ENCODE assay signal across 2 cellular contexts in genomic region chr20:62476074-62476838, GRCh38.
A peak's percentile ranks its signal among the peaks of the same experiment; 100 is the strongest.
TF ChIP-seq lines count a peak whose summit lies in the region.

No MANE protein-coding gene starts in this region.

TF ChIP-seq in K562, 482 proteins besides CTCF, POLR2A, EP300 and RAD21 (continued from another document and continues in another):
- TF ChIP-seq CHD2 (IDR thresholded peaks at IDR 0.05; ENCODE audit: low read depth, low read length), result no peak
- TF ChIP-seq, protein P1, sequence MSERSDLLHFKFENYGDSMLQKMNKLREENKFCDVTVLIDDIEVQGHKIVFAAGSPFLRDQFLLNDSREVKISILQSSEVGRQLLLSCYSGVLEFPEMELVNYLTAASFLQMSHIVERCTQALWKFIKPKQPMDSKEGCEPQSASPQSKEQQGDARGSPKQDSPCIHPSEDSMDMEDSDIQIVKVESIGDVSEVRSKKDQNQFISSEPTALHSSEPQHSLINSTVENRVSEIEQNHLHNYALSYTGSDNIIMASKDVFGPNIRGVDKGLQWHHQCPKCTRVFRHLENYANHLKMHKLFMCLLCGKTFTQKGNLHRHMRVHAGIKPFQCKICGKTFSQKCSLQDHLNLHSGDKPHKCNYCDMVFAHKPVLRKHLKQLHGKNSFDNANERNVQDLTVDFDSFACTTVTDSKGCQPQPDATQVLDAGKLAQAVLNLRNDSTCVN (CRISPR knock-in tag; IDR thresholded peaks at IDR 0.05), result no peak
- no peak for TF ChIP-seq ZC3H8 (IDR thresholded peaks at IDR 0.05)
- no peak for TF ChIP-seq ZNF79 (CRISPR knock-in tag; IDR thresholded peaks at IDR 0.05; ENCODE audit: low read depth)
- no peak for TF ChIP-seq SPI1 (IDR thresholded peaks at IDR 0.05; ENCODE audit: borderline replicate concordance, low read depth, low read length)
- peak; percentile 58 for TF ChIP-seq RBBP5 (IDR thresholded peaks at IDR 0.05; ENCODE audit: borderline replicate concordance, insufficient read depth, low read length, poor library complexity, severe bottlenecking)
- TF ChIP-seq GABPB2 (CRISPR knock-in tag; conservative IDR thresholded peaks at IDR 0.05), result no peak
- no peak for TF ChIP-seq NCOR1 (IDR thresholded peaks at IDR 0.05)
- peak; percentile 96 for TF ChIP-seq FOXP1 (CRISPR knock-in tag; IDR thresholded peaks at IDR 0.05)
- TF ChIP-seq PPARD (CRISPR knock-in tag; IDR thresholded peaks at IDR 0.05), result no peak
- TF ChIP-seq ETS2 (tag; IDR thresholded peaks at IDR 0.05; ENCODE audit: borderline replicate concordance, poor library complexity, severe bottlenecking), result no peak
- no peak for TF ChIP-seq ZNF561 (CRISPR knock-in tag; conservative IDR thresholded peaks at IDR 0.05)
- no peak for TF ChIP-seq ZNF764 (CRISPR knock-in tag; IDR thresholded peaks at IDR 0.05; ENCODE audit: low read depth)
- TF ChIP-seq, protein P2, sequence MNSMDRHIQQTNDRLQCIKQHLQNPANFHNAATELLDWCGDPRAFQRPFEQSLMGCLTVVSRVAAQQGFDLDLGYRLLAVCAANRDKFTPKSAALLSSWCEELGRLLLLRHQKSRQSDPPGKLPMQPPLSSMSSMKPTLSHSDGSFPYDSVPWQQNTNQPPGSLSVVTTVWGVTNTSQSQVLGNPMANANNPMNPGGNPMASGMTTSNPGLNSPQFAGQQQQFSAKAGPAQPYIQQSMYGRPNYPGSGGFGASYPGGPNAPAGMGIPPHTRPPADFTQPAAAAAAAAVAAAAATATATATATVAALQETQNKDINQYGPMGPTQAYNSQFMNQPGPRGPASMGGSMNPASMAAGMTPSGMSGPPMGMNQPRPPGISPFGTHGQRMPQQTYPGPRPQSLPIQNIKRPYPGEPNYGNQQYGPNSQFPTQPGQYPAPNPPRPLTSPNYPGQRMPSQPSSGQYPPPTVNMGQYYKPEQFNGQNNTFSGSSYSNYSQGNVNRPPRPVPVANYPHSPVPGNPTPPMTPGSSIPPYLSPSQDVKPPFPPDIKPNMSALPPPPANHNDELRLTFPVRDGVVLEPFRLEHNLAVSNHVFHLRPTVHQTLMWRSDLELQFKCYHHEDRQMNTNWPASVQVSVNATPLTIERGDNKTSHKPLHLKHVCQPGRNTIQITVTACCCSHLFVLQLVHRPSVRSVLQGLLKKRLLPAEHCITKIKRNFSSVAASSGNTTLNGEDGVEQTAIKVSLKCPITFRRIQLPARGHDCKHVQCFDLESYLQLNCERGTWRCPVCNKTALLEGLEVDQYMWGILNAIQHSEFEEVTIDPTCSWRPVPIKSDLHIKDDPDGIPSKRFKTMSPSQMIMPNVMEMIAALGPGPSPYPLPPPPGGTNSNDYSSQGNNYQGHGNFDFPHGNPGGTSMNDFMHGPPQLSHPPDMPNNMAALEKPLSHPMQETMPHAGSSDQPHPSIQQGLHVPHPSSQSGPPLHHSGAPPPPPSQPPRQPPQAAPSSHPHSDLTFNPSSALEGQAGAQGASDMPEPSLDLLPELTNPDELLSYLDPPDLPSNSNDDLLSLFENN (IDR thresholded peaks at IDR 0.05; ENCODE audit: low read depth in 2 of 2, low read length in 2 of 2), result no peak
- TF ChIP-seq IRF1 (CRISPR knock-in tag; IDR thresholded peaks at IDR 0.05; ENCODE audit: borderline replicate concordance), result peak; percentile 82; the same call in 1 of the 2 replicates
- TF ChIP-seq CREB1 (IDR thresholded peaks at IDR 0.05), result no peak
- peak; percentile 77 for TF ChIP-seq CREB1 (CRISPR knock-in tag; IDR thresholded peaks at IDR 0.05)
- TF ChIP-seq YY1 (IDR thresholded peaks at IDR 0.05; ENCODE audit: borderline replicate concordance in 1 of 3, control insufficient read depth in 1 of 3, extremely low read depth in 1 of 3, insufficient read depth in 3 of 3, insufficient read length in 1 of 3, insufficient replicate concordance in 2 of 3, low read depth in 1 of 3, low read length in 2 of 3), result peak in 1 of 3 experiments; percentile 35
- TF ChIP-seq, protein P3, sequence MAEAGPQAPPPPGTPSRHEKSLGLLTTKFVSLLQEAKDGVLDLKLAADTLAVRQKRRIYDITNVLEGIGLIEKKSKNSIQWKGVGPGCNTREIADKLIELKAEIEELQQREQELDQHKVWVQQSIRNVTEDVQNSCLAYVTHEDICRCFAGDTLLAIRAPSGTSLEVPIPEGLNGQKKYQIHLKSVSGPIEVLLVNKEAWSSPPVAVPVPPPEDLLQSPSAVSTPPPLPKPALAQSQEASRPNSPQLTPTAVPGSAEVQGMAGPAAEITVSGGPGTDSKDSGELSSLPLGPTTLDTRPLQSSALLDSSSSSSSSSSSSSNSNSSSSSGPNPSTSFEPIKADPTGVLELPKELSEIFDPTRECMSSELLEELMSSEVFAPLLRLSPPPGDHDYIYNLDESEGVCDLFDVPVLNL (CRISPR knock-in tag; IDR thresholded peaks at IDR 0.05; ENCODE audit: low read depth), result no peak; the same call in 1 of the 2 replicates
- peak in 1 of 2 experiments; percentile 12; a peak in 1 of 4 replicates for TF ChIP-seq HDAC1 (IDR thresholded peaks at IDR 0.05)
- peak; percentile 88 for TF ChIP-seq ZBTB1 (CRISPR knock-in tag; IDR thresholded peaks at IDR 0.05; ENCODE audit: borderline replicate concordance, low read depth)
- TF ChIP-seq ZNF668 (CRISPR knock-in tag; IDR thresholded peaks at IDR 0.05), result no peak
- TF ChIP-seq ZNF174 (CRISPR knock-in tag; IDR thresholded peaks at IDR 0.05), result no peak
- TF ChIP-seq ARHGAP35 (IDR thresholded peaks at IDR 0.05; ENCODE audit: partially characterized antibody), result no peak
- TF ChIP-seq SMAD4 (CRISPR knock-in tag; conservative IDR thresholded peaks at IDR 0.05), result no peak; the same call in 1 of the 2 replicates
- peak; percentile 90; the same call in 1 of the 2 replicates for TF ChIP-seq TGIF2 (CRISPR knock-in tag; IDR thresholded peaks at IDR 0.05)

TF ChIP-seq in HepG2, 621 proteins besides CTCF, POLR2A, EP300 and RAD21 (continued from another document and continues in another):
- TF ChIP-seq, protein P4, sequence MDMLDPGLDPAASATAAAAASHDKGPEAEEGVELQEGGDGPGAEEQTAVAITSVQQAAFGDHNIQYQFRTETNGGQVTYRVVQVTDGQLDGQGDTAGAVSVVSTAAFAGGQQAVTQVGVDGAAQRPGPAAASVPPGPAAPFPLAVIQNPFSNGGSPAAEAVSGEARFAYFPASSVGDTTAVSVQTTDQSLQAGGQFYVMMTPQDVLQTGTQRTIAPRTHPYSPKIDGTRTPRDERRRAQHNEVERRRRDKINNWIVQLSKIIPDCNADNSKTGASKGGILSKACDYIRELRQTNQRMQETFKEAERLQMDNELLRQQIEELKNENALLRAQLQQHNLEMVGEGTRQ (IDR thresholded peaks at IDR 0.05; ENCODE audit: low read depth, low read length), result no peak
- TF ChIP-seq, protein P4 (CRISPR knock-in tag; IDR thresholded peaks at IDR 0.05; ENCODE audit: borderline replicate concordance), result peak; percentile 76; the same call in 1 of the 2 replicates
- TF ChIP-seq ZXDC (CRISPR knock-in tag; IDR thresholded peaks at IDR 0.05) (no peak), SATB2 (CRISPR knock-in tag; IDR thresholded peaks at IDR 0.05) (no peak), GZF1 (CRISPR knock-in tag; IDR thresholded peaks at IDR 0.05) (no peak), KLF16 (CRISPR knock-in tag; IDR thresholded peaks at IDR 0.05) (no peak), MXI1 (IDR thresholded peaks at IDR 0.05; ENCODE audit: borderline replicate concordance, low read depth, low read length) (no peak), PCBP2 (optimal IDR thresholded peaks at IDR 0.05; ENCODE audit: low read depth, low read length, poor library complexity, severe bottlenecking) (no peak), SNRNP70 (IDR thresholded peaks at IDR 0.05; ENCODE audit: low read depth, low read length) (no peak), TBX3 (IDR thresholded peaks at IDR 0.05; ENCODE audit: borderline replicate concordance) (no peak), ATF7 (IDR thresholded peaks at IDR 0.05) (no peak), ATF7 (CRISPR knock-in tag; IDR thresholded peaks at IDR 0.05) (no peak), ZNF333 (CRISPR knock-in tag; IDR thresholded peaks at IDR 0.05; ENCODE audit: borderline replicate concordance) (0 out of 2 replicates have a peak, but pooled peaks have one; percentile 46), ZNF160 (CRISPR knock-in tag; IDR thresholded peaks at IDR 0.05) (no peak), ZBTB14 (CRISPR knock-in tag; IDR thresholded peaks at IDR 0.05) (no peak), ZNF776 (CRISPR knock-in tag; IDR thresholded peaks at IDR 0.05) (peak; percentile 40; the same call in 1 of the 2 replicates), ZNF12 (CRISPR knock-in tag; IDR thresholded peaks at IDR 0.05) (no peak), BORCS8-MEF2B (CRISPR knock-in tag; IDR thresholded peaks at IDR 0.05) (0 out of 2 replicates have a peak, but pooled peaks have one; percentile 65), ZNF644 (CRISPR knock-in tag; IDR thresholded peaks at IDR 0.05; ENCODE audit: low read depth) (no peak), ZNF275 (CRISPR knock-in tag; IDR thresholded peaks at IDR 0.05; ENCODE audit: borderline replicate concordance) (no peak), NONO (IDR thresholded peaks at IDR 0.05) (no peak), NONO (CRISPR knock-in tag; conservative IDR thresholded peaks at IDR 0.05) (no peak), KDM6A (CRISPR knock-in tag; IDR thresholded peaks at IDR 0.05; ENCODE audit: low read depth) (no peak), NR3C1 (CRISPR knock-in tag; IDR thresholded peaks at IDR 0.05) (no peak), ZNF879 (CRISPR knock-in tag; IDR thresholded peaks at IDR 0.05) (no peak), ZNF263 (CRISPR knock-in tag; IDR thresholded peaks at IDR 0.05) (0 out of 2 replicates have a peak, but pooled peaks have one; percentile 11)
- TF ChIP-seq, protein P5, sequence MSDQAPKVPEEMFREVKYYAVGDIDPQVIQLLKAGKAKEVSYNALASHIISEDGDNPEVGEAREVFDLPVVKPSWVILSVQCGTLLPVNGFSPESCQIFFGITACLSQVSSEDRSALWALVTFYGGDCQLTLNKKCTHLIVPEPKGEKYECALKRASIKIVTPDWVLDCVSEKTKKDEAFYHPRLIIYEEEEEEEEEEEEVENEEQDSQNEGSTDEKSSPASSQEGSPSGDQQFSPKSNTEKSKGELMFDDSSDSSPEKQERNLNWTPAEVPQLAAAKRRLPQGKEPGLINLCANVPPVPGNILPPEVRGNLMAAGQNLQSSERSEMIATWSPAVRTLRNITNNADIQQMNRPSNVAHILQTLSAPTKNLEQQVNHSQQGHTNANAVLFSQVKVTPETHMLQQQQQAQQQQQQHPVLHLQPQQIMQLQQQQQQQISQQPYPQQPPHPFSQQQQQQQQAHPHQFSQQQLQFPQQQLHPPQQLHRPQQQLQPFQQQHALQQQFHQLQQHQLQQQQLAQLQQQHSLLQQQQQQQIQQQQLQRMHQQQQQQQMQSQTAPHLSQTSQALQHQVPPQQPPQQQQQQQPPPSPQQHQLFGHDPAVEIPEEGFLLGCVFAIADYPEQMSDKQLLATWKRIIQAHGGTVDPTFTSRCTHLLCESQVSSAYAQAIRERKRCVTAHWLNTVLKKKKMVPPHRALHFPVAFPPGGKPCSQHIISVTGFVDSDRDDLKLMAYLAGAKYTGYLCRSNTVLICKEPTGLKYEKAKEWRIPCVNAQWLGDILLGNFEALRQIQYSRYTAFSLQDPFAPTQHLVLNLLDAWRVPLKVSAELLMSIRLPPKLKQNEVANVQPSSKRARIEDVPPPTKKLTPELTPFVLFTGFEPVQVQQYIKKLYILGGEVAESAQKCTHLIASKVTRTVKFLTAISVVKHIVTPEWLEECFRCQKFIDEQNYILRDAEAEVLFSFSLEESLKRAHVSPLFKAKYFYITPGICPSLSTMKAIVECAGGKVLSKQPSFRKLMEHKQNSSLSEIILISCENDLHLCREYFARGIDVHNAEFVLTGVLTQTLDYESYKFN (CRISPR knock-in tag; conservative IDR thresholded peaks at IDR 0.05), result no peak
- TF ChIP-seq, protein P6, sequence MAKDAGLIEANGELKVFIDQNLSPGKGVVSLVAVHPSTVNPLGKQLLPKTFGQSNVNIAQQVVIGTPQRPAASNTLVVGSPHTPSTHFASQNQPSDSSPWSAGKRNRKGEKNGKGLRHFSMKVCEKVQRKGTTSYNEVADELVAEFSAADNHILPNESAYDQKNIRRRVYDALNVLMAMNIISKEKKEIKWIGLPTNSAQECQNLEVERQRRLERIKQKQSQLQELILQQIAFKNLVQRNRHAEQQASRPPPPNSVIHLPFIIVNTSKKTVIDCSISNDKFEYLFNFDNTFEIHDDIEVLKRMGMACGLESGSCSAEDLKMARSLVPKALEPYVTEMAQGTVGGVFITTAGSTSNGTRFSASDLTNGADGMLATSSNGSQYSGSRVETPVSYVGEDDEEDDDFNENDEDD (CRISPR knock-in tag; IDR thresholded peaks at IDR 0.05; ENCODE audit: borderline replicate concordance), result 0 out of 2 replicates have a peak, but pooled peaks have one; percentile 21
